In genomic region chrX:70452143-70452733, GRCh38 we compare ENCODE assay signal across 9 cellular contexts. TPM values are rescaled to one million over a fixed set of nuclear protein-coding genes. Genes with fewer than 3 reads are reported as not detected.
DNase-seq lines count a peak whose midpoint lies in the region; ATAC-seq and TF ChIP-seq lines count a peak whose summit lies in the region.
"Had no signal": no experiment of that assay in that cellular context is flagged by ENCODE, and none has a peak within 500 bp of the region (broad histone marks: within the 10 kb centered on the region; RNA-seq: fewer than 3 reads in every experiment).

No MANE protein-coding gene starts in this region.

- H3K4me1 ChIP-seq in HUES6 (ENCODE audit: control insufficient read depth, insufficient read depth, low read length) (peaks cover 22% of the 10 kb centered on the region), right cardiac atrium (ENCODE audit: control insufficient read depth, insufficient read depth, low read length) (no peaks in the 10 kb centered on the region)

- in situ Hi-C loops in SK-MEL-5 (cut with HindIII; ENCODE audit: low pct_unique_long_range_greater_than_20kb, low sequenced_read_pairs), result no loop called here

- H3K27ac Mint-ChIP-seq in activated naive CD8-positive, alpha-beta T cell treated with anti-CD3 and anti-CD28 coated beads, Interleukin-2, amount 50 U/mL, for 24 hours, result peak overlapping the region; percentile 59

- POLR2A ChIA-PET in BJ (lab: Charles Lee), result no interaction called here

- H3K9ac ChIP-seq in HUES6 (ENCODE audit: low read length), result peak overlapping the region; percentile 65

- H3K27me3 Mint-ChIP-seq in activated naive CD8-positive, alpha-beta T cell treated with anti-CD3 and anti-CD28 coated beads, Interleukin-2, amount 50 U/mL, for 24 hours, result no peaks in the 10 kb centered on the region

- WGBS in right cardiac atrium, result under 1% methylated on average over 39 of the region's 39 CpGs

- no peak for DNase-seq in BJ (ENCODE audit: low read depth)
- DNase-seq in SK-MEL-5 (ENCODE audit: low read depth, low spot score), result peak; percentile 40
- DNase-seq in activated naive CD8-positive, alpha-beta T cell treated with anti-CD3 and anti-CD28 coated beads, Interleukin-2, amount 50 U/mL, for 24 hours, result peak; percentile 69
- DNase-seq in right cardiac atrium, result peak; percentile 49 to 80 (median 79)
- DNase-seq in sciatic nerve (ENCODE audit: low spot score), result peak; percentile 71

- H3K9me3 ChIP-seq in HUES6 (ENCODE audit: control insufficient read depth, insufficient read depth, low read depth, low read length) (peaks cover 20% of the 10 kb centered on the region; the same call in 1 of the 2 replicates), right cardiac atrium (ENCODE audit: control insufficient read depth, low read length) (no peaks in the 10 kb centered on the region)

- ATAC-seq in GM19328 (IDR thresholded peaks at IDR 0.05; ENCODE audit: unreplicated experiment) (peak; percentile 45), right cardiac atrium (peak; percentile 30 to 46), sciatic nerve (peak; percentile 46), GM18520 (IDR thresholded peaks at IDR 0.05; ENCODE audit: unreplicated experiment) (no peak)
- peak; percentile 29 for ATAC-seq in activated naive CD8-positive, alpha-beta T cell treated with anti-CD3 and anti-CD28 coated beads, Interleukin-2, amount 50 U/mL, for 24 hours

- CTCF ChIA-PET in BJ (lab: Yijun Ruan, JAX), result interaction anchor here (0.6 to 1.9 kb wide), 6 partner anchors 9 to 102 kb away, joined by 3 to 14 read pairs (median 4); no protein-coding TSS in a partner anchor

- H3K4me3 ChIP-seq in BJ (ENCODE audit: low read depth, low read length) (peak overlapping the region; percentile 54), HUES6 (ENCODE audit: low read depth, low read length) (peak overlapping the region; percentile 66), right cardiac atrium (ENCODE audit: low read length) (peak overlapping the region; percentile 67)

- H3K36me3 ChIP-seq in BJ (ENCODE audit: control insufficient read depth, insufficient read depth, low read length) (no peaks in the 10 kb centered on the region), HUES6 (ENCODE audit: control insufficient read depth, insufficient read depth, low read length) (peaks cover 6% of the 10 kb centered on the region)

- no peak overlapping the region for H3K27ac ChIP-seq in HUES6 (ENCODE audit: low read depth, low read length)
- no peak overlapping the region for H3K27ac ChIP-seq in right cardiac atrium (ENCODE audit: low read length)

- intact Hi-C loops in right cardiac atrium (cut with DNase I), result loop anchor here in 3 of 4 donors (5.0 to 10.0 kb wide), 3 partner anchors 100 to 213 kb away; no protein-coding TSS in a partner anchor
- intact Hi-C loops in sciatic nerve (cut with DNase I), result no loop called here

- TF ChIP-seq CTCF in BJ (IDR thresholded peaks at IDR 0.05; ENCODE audit: insufficient read depth, low read depth, low read length), result peak; percentile 75

- no peaks in the 10 kb centered on the region for H3K9me3 Mint-ChIP-seq in activated naive CD8-positive, alpha-beta T cell treated with anti-CD3 and anti-CD28 coated beads, Interleukin-2, amount 50 U/mL, for 24 hours

- H3K27me3 ChIP-seq in BJ (ENCODE audit: control insufficient read depth, insufficient read depth, low read length) (no peaks in the 10 kb centered on the region), HUES6 (ENCODE audit: control insufficient read depth, insufficient read depth, low read length) (peaks cover 19% of the 10 kb centered on the region; the same call in 1 of the 2 replicates), right cardiac atrium (ENCODE audit: control insufficient read depth, insufficient read depth) (no peaks in the 10 kb centered on the region)

- H3K4me3 Mint-ChIP-seq in activated naive CD8-positive, alpha-beta T cell treated with anti-CD3 and anti-CD28 coated beads, Interleukin-2, amount 50 U/mL, for 24 hours, result peak overlapping the region; percentile 79

- H3K4me1 Mint-ChIP-seq in activated naive CD8-positive, alpha-beta T cell treated with anti-CD3 and anti-CD28 coated beads, Interleukin-2, amount 50 U/mL, for 24 hours, result peaks cover 36% of the 10 kb centered on the region

- peaks cover 6% of the 10 kb centered on the region for H3K36me3 Mint-ChIP-seq in activated naive CD8-positive, alpha-beta T cell treated with anti-CD3 and anti-CD28 coated beads, Interleukin-2, amount 50 U/mL, for 24 hours (ENCODE audit: low read depth)

RNA-seq across cellular contexts. Expression of gene DLG3, which starts 7.6 kb away (rescaled TPM):
- polyA plus RNA-seq in BJ (2011; rRNA removed), result 9.8 and 14.3 TPM in 2 replicates
- 6.0 and 6.4 TPM in 2 replicates for polyA minus RNA-seq in BJ (2011; rRNA and poly(A)+ RNA removed)
- 0.64 and 2.5 TPM in 2 replicates for total RNA-seq in SK-MEL-5 (2014; rRNA removed; shearing (Covaris generic))
- polyA plus RNA-seq in SK-MEL-5 (2015; cell fraction: cytosol; rRNA removed), result 0.96 and 5.2 TPM in 2 replicates
- polyA plus RNA-seq in SK-MEL-5 (2015; cell fraction: nucleus; rRNA removed), result 1.6 and 4.4 TPM in 2 replicates
- total RNA-seq in right cardiac atrium, result 10 to 100 TPM; 11.9 to 20.8 (median 15.7) TPM
- 7.3 TPM for polyA plus RNA-seq in right cardiac atrium
- total RNA-seq in sciatic nerve, result 14.8 TPM

RNA-seq across cellular contexts. Expression of gene GDPD2, which starts 29.1 kb away (rescaled TPM):
- polyA plus RNA-seq in BJ (2011; rRNA removed) (not detected in 2 replicates), right cardiac atrium (not detected)
- polyA minus RNA-seq in BJ (2011; rRNA and poly(A)+ RNA removed), result not detected in 2 replicates
- not detected in 2 replicates for total RNA-seq in SK-MEL-5 (2014; rRNA removed; shearing (Covaris generic))
- not detected in 2 replicates for polyA plus RNA-seq in SK-MEL-5 (2015; cell fraction: cytosol; rRNA removed)
- 1.2 TPM in 1 of 2 replicates, not detected in the other for polyA plus RNA-seq in SK-MEL-5 (2015; cell fraction: nucleus; rRNA removed)
- total RNA-seq in right cardiac atrium (not detected), sciatic nerve (0.22 TPM)
- total RNA-seq: subcutaneous adipose tissue had no signal
